ENCODE assay signal across 1 cellular context in genomic region chr17:48134912-48135480, GRCh38.
TF ChIP-seq lines count a peak whose summit lies in the region.

No MANE protein-coding gene starts in this region.

TF ChIP-seq in endothelial cell of umbilical vein, 7 proteins besides CTCF, POLR2A, EP300 and RAD21:
- TF ChIP-seq GATA2 (IDR thresholded peaks at IDR 0.05; ENCODE audit: insufficient read depth, insufficient read length, low read depth, low read length) (no peak), FOS (IDR thresholded peaks at IDR 0.05; ENCODE audit: borderline replicate concordance, insufficient read depth, low read length) (no peak), MAX (IDR thresholded peaks at IDR 0.05; ENCODE audit: insufficient read depth, insufficient read length) (no peak), EZH2 (IDR thresholded peaks at IDR 0.05; ENCODE audit: borderline replicate concordance, low read depth, low read length, severe bottlenecking) (no peak), POLR2AphosphoS5 (IDR thresholded peaks at IDR 0.05; ENCODE audit: insufficient read depth, low read depth, low read length) (no peak), JUN (IDR thresholded peaks at IDR 0.05; ENCODE audit: borderline replicate concordance, insufficient read depth, insufficient read length, low read depth) (no peak), MYC (IDR thresholded peaks at IDR 0.05; ENCODE audit: low read depth, low read length) (no peak)
